ENCODE assay signal across 35 cellular contexts in genomic region chrX:44010626-44011025, GRCh38. TPM values are rescaled to one million over a fixed set of nuclear protein-coding genes. Genes with fewer than 3 reads are reported as not detected.
"Had no signal": no experiment of that assay in that cellular context is flagged by ENCODE, and none has a peak within 500 bp of the region (broad histone marks: within the 10 kb centered on the region; RNA-seq: fewer than 3 reads in every experiment).

No MANE protein-coding gene starts in this region.

- H3K4me3 ChIP-seq: adrenal gland, esophagus squamous epithelium, gastroesophageal sphincter had no signal

- H3K36me3 Mint-ChIP-seq: activated CD4-positive, alpha-beta memory T cell treated with anti-CD3 and anti-CD28 coated beads for 36 hours; activated naive CD4-positive, alpha-beta T cell treated with anti-CD3 and anti-CD28 coated beads, Interleukin-2, amount 50 U/mL, for 24 hours; activated naive CD8-positive, alpha-beta T cell treated with anti-CD3 and anti-CD28 coated beads for 36 hours; brain had no signal

- FAIRE-seq: bronchial epithelial cell, colon had no signal

- H3K9me3 Mint-ChIP-seq: activated CD4-positive, alpha-beta memory T cell treated with anti-CD3 and anti-CD28 coated beads for 36 hours; activated CD4-positive, alpha-beta T cell treated with anti-CD3 and anti-CD28 coated beads, Interleukin-2, amount 10 ng/mL, durations not matched to agents 24 days and 14 days; activated naive CD4-positive, alpha-beta T cell treated with anti-CD3 and anti-CD28 coated beads for 36 hours; activated naive CD4-positive, alpha-beta T cell treated with anti-CD3 and anti-CD28 coated beads, Interleukin-2, amount 50 U/mL, for 24 hours; activated naive CD8-positive, alpha-beta T cell treated with anti-CD3 and anti-CD28 coated beads for 36 hours; activated naive CD8-positive, alpha-beta T cell treated with anti-CD3 and anti-CD28 coated beads, Interleukin-2, amount 50 U/mL, for 24 hours; activated T-helper 1 cell treated with anti-CD3 and anti-CD28 coated beads, Interleukin-12 subunit alpha, Interleukin-12 subunit beta, Interleukin-2, Interleukin-4 antibody, amounts not matched to agents 30 ng/mL and 10 ng/mL and 1 ng/mL, durations not matched to agents 14 hours and 24 hours and 36 hours; activated T-helper 2 cell treated with anti-CD3 and anti-CD28 coated beads, Interferon-gamma antibody, Interleukin-2, Interleukin-4, amounts not matched to agents 10 μg/mL and 5 μg/mL and 100 μg/mL, durations not matched to agents 14 hours and 24 hours and 36 hours; central memory CD8-positive, alpha-beta T cell; effector memory CD8-positive, alpha-beta T cell had no signal

- H3K36me3 ChIP-seq: adrenal gland, esophagus squamous epithelium, gastroesophageal sphincter had no signal

- H3K27me3 ChIP-seq: esophagus squamous epithelium, gastroesophageal sphincter had no signal

- ATAC-seq: activated CD4-positive, alpha-beta T cell treated with anti-CD3 and anti-CD28 coated beads for 36 hours; activated CD8-positive, alpha-beta memory T cell treated with anti-CD3 and anti-CD28 coated beads, Interleukin-2, amount 10 ng/mL, durations not matched to agents 7 days and 5 days; activated CD8-positive, alpha-beta T cell treated with anti-CD3 and anti-CD28 coated beads, Interleukin-2, amount 10 ng/mL, durations not matched to agents 7 days and 5 days; activated naive CD8-positive, alpha-beta T cell treated with anti-CD3 and anti-CD28 coated beads, Interleukin-2, amount 50 U/mL, for 24 hours; effector memory CD8-positive, alpha-beta T cell; gastroesophageal sphincter had no signal

- H3K4me1 Mint-ChIP-seq: brain had no signal

- H3K4me1 ChIP-seq: adrenal gland, esophagus squamous epithelium, gastroesophageal sphincter had no signal

- H3K9me3 ChIP-seq: adrenal gland, esophagus squamous epithelium, gastroesophageal sphincter had no signal

- H3K27ac ChIP-seq: adrenal gland, epithelial cell of prostate, esophagus squamous epithelium, gastroesophageal sphincter had no signal

- H3K4me3 Mint-ChIP-seq: activated CD4-positive, alpha-beta memory T cell treated with anti-CD3 and anti-CD28 coated beads for 36 hours; activated CD4-positive, alpha-beta T cell treated with anti-CD3 and anti-CD28 coated beads for 36 hours; activated CD4-positive, alpha-beta T cell treated with anti-CD3 and anti-CD28 coated beads, Interleukin-2, amount 10 ng/mL, durations not matched to agents 24 days and 14 days; activated CD8-positive, alpha-beta memory T cell treated with anti-CD3 and anti-CD28 coated beads, Interleukin-2, amount 10 ng/mL, durations not matched to agents 7 days and 5 days; activated CD8-positive, alpha-beta T cell treated with anti-CD3 and anti-CD28 coated beads, Interleukin-2, amount 10 ng/mL, durations not matched to agents 7 days and 5 days; activated naive CD4-positive, alpha-beta T cell treated with anti-CD3 and anti-CD28 coated beads for 36 hours; activated naive CD4-positive, alpha-beta T cell treated with anti-CD3 and anti-CD28 coated beads, Interleukin-2, amount 50 U/mL, for 24 hours; activated naive CD8-positive, alpha-beta T cell treated with anti-CD3 and anti-CD28 coated beads for 36 hours; activated naive CD8-positive, alpha-beta T cell treated with anti-CD3 and anti-CD28 coated beads, Interleukin-2, amount 50 U/mL, for 24 hours; activated T-helper 1 cell treated with anti-CD3 and anti-CD28 coated beads, Interleukin-12 subunit alpha, Interleukin-12 subunit beta, Interleukin-2, Interleukin-4 antibody, amounts not matched to agents 30 ng/mL and 10 ng/mL and 1 ng/mL, durations not matched to agents 14 hours and 24 hours and 36 hours; brain; central memory CD8-positive, alpha-beta T cell; effector memory CD8-positive, alpha-beta T cell had no signal

- H3K27ac Mint-ChIP-seq: activated CD4-positive, alpha-beta memory T cell treated with anti-CD3 and anti-CD28 coated beads for 36 hours; activated CD4-positive, alpha-beta T cell treated with anti-CD3 and anti-CD28 coated beads for 36 hours; activated CD4-positive, alpha-beta T cell treated with anti-CD3 and anti-CD28 coated beads, Interleukin-2, amount 10 ng/mL, durations not matched to agents 24 days and 14 days; activated CD8-positive, alpha-beta memory T cell treated with anti-CD3 and anti-CD28 coated beads, Interleukin-2, amount 10 ng/mL, durations not matched to agents 7 days and 5 days; activated CD8-positive, alpha-beta T cell treated with anti-CD3 and anti-CD28 coated beads, Interleukin-2, amount 10 ng/mL, durations not matched to agents 7 days and 5 days; activated naive CD4-positive, alpha-beta T cell treated with anti-CD3 and anti-CD28 coated beads for 36 hours; activated naive CD4-positive, alpha-beta T cell treated with anti-CD3 and anti-CD28 coated beads, Interleukin-2, amount 50 U/mL, for 24 hours; activated naive CD8-positive, alpha-beta T cell treated with anti-CD3 and anti-CD28 coated beads for 36 hours; activated naive CD8-positive, alpha-beta T cell treated with anti-CD3 and anti-CD28 coated beads, Interleukin-2, amount 50 U/mL, for 24 hours; activated T-helper 1 cell treated with anti-CD3 and anti-CD28 coated beads, Interleukin-12 subunit alpha, Interleukin-12 subunit beta, Interleukin-2, Interleukin-4 antibody, amounts not matched to agents 30 ng/mL and 10 ng/mL and 1 ng/mL, durations not matched to agents 14 hours and 24 hours and 36 hours; activated T-helper 2 cell treated with anti-CD3 and anti-CD28 coated beads, Interferon-gamma antibody, Interleukin-2, Interleukin-4, amounts not matched to agents 10 μg/mL and 5 μg/mL and 100 μg/mL, durations not matched to agents 14 hours and 24 hours and 36 hours; brain; effector memory CD8-positive, alpha-beta T cell had no signal

- H3K27me3 Mint-ChIP-seq: activated CD4-positive, alpha-beta memory T cell treated with anti-CD3 and anti-CD28 coated beads for 36 hours; activated naive CD4-positive, alpha-beta T cell treated with anti-CD3 and anti-CD28 coated beads, Interleukin-2, amount 50 U/mL, for 24 hours; activated naive CD8-positive, alpha-beta T cell treated with anti-CD3 and anti-CD28 coated beads for 36 hours; activated naive CD8-positive, alpha-beta T cell treated with anti-CD3 and anti-CD28 coated beads, Interleukin-2, amount 50 U/mL, for 24 hours; brain; central memory CD8-positive, alpha-beta T cell; effector memory CD8-positive, alpha-beta T cell had no signal

- DNase-seq: activated CD4-positive, alpha-beta memory T cell treated with anti-CD3 and anti-CD28 coated beads for 36 hours; activated CD4-positive, alpha-beta T cell treated with anti-CD3 and anti-CD28 coated beads for 36 hours; activated CD4-positive, alpha-beta T cell treated with anti-CD3 and anti-CD28 coated beads, Interleukin-2, amount 10 ng/mL, durations not matched to agents 24 days and 14 days; activated CD4-positive, CD25-positive, alpha-beta regulatory T cell; activated CD4-positive, CD25-positive, alpha-beta regulatory T cell treated with anti-CD3 and anti-CD28 coated beads, Interleukin-2, amount 50 U/mL, for 72 hours; activated CD8-positive, alpha-beta memory T cell treated with anti-CD3 and anti-CD28 coated beads, Interleukin-2, amount 10 ng/mL, durations not matched to agents 7 days and 5 days; activated CD8-positive, alpha-beta memory T cell treated with anti-CD3 and anti-CD28 coated beads, Interleukin-2, amount 50 U/mL, for 4 hours; activated CD8-positive, alpha-beta T cell treated with anti-CD3 and anti-CD28 coated beads, Interleukin-2, amount 10 ng/mL, durations not matched to agents 7 days and 5 days; activated effector memory CD4-positive, alpha-beta T cell treated with anti-CD3 and anti-CD28 coated beads, Interleukin-2, amount 50 U/mL, for 16 hours; activated naive CD4-positive, alpha-beta T cell treated with anti-CD3 and anti-CD28 coated beads for 36 hours; activated naive CD8-positive, alpha-beta T cell treated with anti-CD3 and anti-CD28 coated beads for 36 hours; activated naive CD8-positive, alpha-beta T cell treated with anti-CD3 and anti-CD28 coated beads, Interleukin-2, amount 50 U/mL, for 24 hours; activated T-cell treated with anti-CD3 and anti-CD28 coated beads, Interleukin-2, amount 50 U/mL, for 1 hour; activated T-cell treated with anti-CD3 and anti-CD28 coated beads, Interleukin-2, amount 50 U/mL, for 48 hours; adrenal gland; amygdala; aorta; cortex of kidney; dermis blood vessel endothelial cell; effector CD4-positive, alpha-beta T cell; effector memory CD8-positive, alpha-beta T cell; esophagus squamous epithelium; foreskin melanocyte; T-helper 2 cell had no signal

RNA-seq across cellular contexts. Expression of gene NDP, which starts 37.4 kb away (rescaled TPM):
- total RNA-seq: activated CD4-positive, alpha-beta memory T cell treated with anti-CD3 and anti-CD28 coated beads for 36 hours; activated CD4-positive, alpha-beta T cell treated with anti-CD3 and anti-CD28 coated beads for 36 hours; activated CD4-positive, alpha-beta T cell treated with anti-CD3 and anti-CD28 coated beads, Interleukin-2, amount 10 ng/mL, durations not matched to agents 24 days and 14 days; activated CD8-positive, alpha-beta memory T cell treated with anti-CD3 and anti-CD28 coated beads for 36 hours; activated CD8-positive, alpha-beta memory T cell treated with anti-CD3 and anti-CD28 coated beads, Interleukin-2, amount 10 ng/mL, durations not matched to agents 7 days and 5 days; activated CD8-positive, alpha-beta T cell treated with anti-CD3 and anti-CD28 coated beads, Interleukin-2, amount 10 ng/mL, durations not matched to agents 7 days and 5 days; activated naive CD4-positive, alpha-beta T cell treated with anti-CD3 and anti-CD28 coated beads for 36 hours; activated naive CD8-positive, alpha-beta T cell treated with anti-CD3 and anti-CD28 coated beads for 36 hours; activated T-helper 1 cell treated with anti-CD3 and anti-CD28 coated beads, Interleukin-12 subunit alpha, Interleukin-12 subunit beta, Interleukin-2, Interleukin-4 antibody, amounts not matched to agents 30 ng/mL and 10 ng/mL and 1 ng/mL, durations not matched to agents 14 hours and 24 hours and 36 hours; activated T-helper 2 cell treated with anti-CD3 and anti-CD28 coated beads, Interferon-gamma antibody, Interleukin-2, Interleukin-4, amounts not matched to agents 10 μg/mL and 5 μg/mL and 100 μg/mL, durations not matched to agents 14 hours and 24 hours and 36 hours; bronchial epithelial cell; dermis blood vessel endothelial cell; esophagus squamous epithelium; gastroesophageal sphincter; T-helper 1 cell treated with Interleukin-12 subunit alpha and Interleukin-12 subunit beta and Interleukin-4 antibody, amounts not matched to agents 30 ng/mL and 1 ng/mL, for 36 hours had no signal
